Comparison of ENCODE assay signal across 1 cellular context in the genomic region with DNA sequence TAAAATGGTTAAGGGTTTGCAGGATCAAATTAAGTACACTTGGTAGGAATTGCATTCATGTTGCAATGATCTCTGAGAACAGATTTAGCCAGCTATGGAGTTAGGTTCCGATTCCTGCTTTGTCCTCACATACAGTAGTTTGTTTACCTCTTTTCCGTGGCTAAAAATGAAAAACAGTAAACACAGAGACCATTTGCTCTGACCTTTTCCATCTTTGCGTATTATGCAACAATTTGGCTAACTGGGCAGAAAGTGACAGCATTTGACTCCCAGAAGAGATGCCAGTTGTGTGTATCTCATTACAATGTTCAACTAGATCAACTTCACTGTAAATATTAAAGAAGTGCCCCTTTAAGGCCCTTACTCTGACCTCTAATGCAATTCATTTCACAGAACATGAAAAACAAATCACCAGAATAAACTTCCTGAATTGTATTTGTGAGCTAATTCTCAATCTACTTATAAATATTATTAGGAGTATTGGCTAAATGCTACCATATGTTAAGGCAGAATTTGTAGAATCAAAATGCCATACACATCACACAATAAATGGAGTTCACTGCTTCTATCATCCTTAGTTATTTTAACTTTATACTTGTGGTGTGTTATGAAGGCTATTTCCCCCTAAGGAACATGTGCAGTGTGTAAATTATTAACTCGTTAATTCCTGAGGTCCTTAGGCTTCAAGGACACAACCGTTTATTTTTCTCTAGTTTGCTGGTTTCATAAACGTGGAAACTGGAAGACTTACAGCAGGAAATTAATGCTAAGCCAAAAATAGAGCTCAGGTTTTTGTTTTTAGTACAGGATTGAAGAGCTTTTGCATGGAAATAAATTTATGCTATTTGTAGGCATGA.
TF ChIP-seq lines count a peak whose summit lies in the region.

No MANE protein-coding gene starts in this region.

TF ChIP-seq in SK-N-SH, 30 proteins besides CTCF, POLR2A, EP300 and RAD21 (continued from another document):
- TF ChIP-seq ZBTB33 (IDR thresholded peaks at IDR 0.05; ENCODE audit: borderline replicate concordance, low read depth) (no peak), ELF1 (IDR thresholded peaks at IDR 0.05) (no peak), MEF2A (IDR thresholded peaks at IDR 0.05; ENCODE audit: borderline replicate concordance, low read depth) (no peak), SMC3 (IDR thresholded peaks at IDR 0.05; ENCODE audit: low read depth, low read length) (no peak), JUND (IDR thresholded peaks at IDR 0.05) (no peak)
- TF ChIP-seq, protein P1, sequence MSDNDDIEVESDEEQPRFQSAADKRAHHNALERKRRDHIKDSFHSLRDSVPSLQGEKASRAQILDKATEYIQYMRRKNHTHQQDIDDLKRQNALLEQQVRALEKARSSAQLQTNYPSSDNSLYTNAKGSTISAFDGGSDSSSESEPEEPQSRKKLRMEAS (IDR thresholded peaks at IDR 0.05; ENCODE audit: low read depth) = no peak
